Comparison of ENCODE assay signal across 25 cellular contexts in genomic region chr7:153297141-153297540, GRCh38.
"Had no signal": no experiment of that assay in that cellular context is flagged by ENCODE, and none has a peak within 500 bp of the region (broad histone marks: within the 10 kb centered on the region; RNA-seq: fewer than 3 reads in every experiment).

No MANE protein-coding gene starts in this region.

- H3K27me3 Mint-ChIP-seq: activated CD4-positive, alpha-beta T cell treated with anti-CD3 and anti-CD28 coated beads for 36 hours; activated naive CD8-positive, alpha-beta T cell; effector memory CD8-positive, alpha-beta T cell; type B pancreatic cell had no signal

- H3K27me3 ChIP-seq: brain microvascular endothelial cell, neural progenitor cell, right atrium auricular region, testis, vagina had no signal

- FAIRE-seq: kidney had no signal

- H3K4me2 ChIP-seq: neural progenitor cell had no signal

- H2AFZ ChIP-seq: neural progenitor cell, parathyroid adenoma had no signal

- H3K36me3 Mint-ChIP-seq: activated naive CD8-positive, alpha-beta T cell; natural killer cell; neural progenitor cell; type B pancreatic cell had no signal

- H3K36me3 ChIP-seq: brain microvascular endothelial cell, neural progenitor cell, right atrium auricular region, vagina had no signal

- H3K27ac ChIP-seq: brain microvascular endothelial cell, neural progenitor cell, parathyroid adenoma, right atrium auricular region, testis, vagina had no signal

- H3K79me2 ChIP-seq: parathyroid adenoma had no signal

- H3K9me3 ChIP-seq: right atrium auricular region, testis, vagina had no signal

- H3K4me1 ChIP-seq: neural progenitor cell, parathyroid adenoma, right atrium auricular region, testis, vagina had no signal

- H3K9ac ChIP-seq: neural progenitor cell, parathyroid adenoma had no signal

- H3K4me3 ChIP-seq: neural progenitor cell, right atrium auricular region, testis, vagina had no signal

- DNase-seq: activated CD4-positive, alpha-beta T cell treated with anti-CD3 and anti-CD28 coated beads for 36 hours; activated CD4-positive, CD25-positive, alpha-beta regulatory T cell; activated effector memory CD4-positive, alpha-beta T cell treated with Interleukin-2 at 50 U/mL for 16 hours; activated naive CD4-positive, alpha-beta T cell treated with Interleukin-2 at 50 U/mL for 16 hours; activated T-cell treated with anti-CD3 and anti-CD28 coated beads for 4 hours; anterior cingulate cortex; brain microvascular endothelial cell; caudate nucleus; cortex of kidney; effector memory CD8-positive, alpha-beta T cell; head of caudate nucleus; hippocampal formation; kidney; left colon; natural killer cell; occipital lobe; stimulated activated CD4-positive, alpha-beta T cell treated with anti-CD3 and anti-CD28 coated beads, Interleukin-2, amount 100 ng/mL, for 48 hours; stimulated activated naive CD8-positive, alpha-beta T cell treated with anti-CD3 and anti-CD28 coated beads, Interleukin-15, Interleukin-2, amounts not matched to agents 100 U/mL and 50 U/mL, for 24 hours; testis had no signal

- H3K4me1 Mint-ChIP-seq: activated CD4-positive, alpha-beta T cell treated with anti-CD3 and anti-CD28 coated beads for 36 hours; natural killer cell; neural progenitor cell had no signal

- ATAC-seq: activated CD4-positive, alpha-beta T cell treated with anti-CD3 and anti-CD28 coated beads for 36 hours; effector memory CD8-positive, alpha-beta T cell; left colon; natural killer cell; stimulated activated naive CD8-positive, alpha-beta T cell treated with anti-CD3 and anti-CD28 coated beads, Interleukin-15, Interleukin-2, amounts not matched to agents 100 U/mL and 50 U/mL, for 24 hours had no signal

- H3K27ac Mint-ChIP-seq: activated CD4-positive, alpha-beta T cell treated with anti-CD3 and anti-CD28 coated beads for 36 hours; activated naive CD8-positive, alpha-beta T cell; effector memory CD8-positive, alpha-beta T cell; natural killer cell; neural progenitor cell; type B pancreatic cell had no signal

- H3K4me3 Mint-ChIP-seq: activated CD4-positive, alpha-beta T cell treated with anti-CD3 and anti-CD28 coated beads for 36 hours; activated naive CD8-positive, alpha-beta T cell; effector memory CD8-positive, alpha-beta T cell; natural killer cell; neural progenitor cell; type B pancreatic cell had no signal
